23 cellular contexts compared by ENCODE assay signal in the genomic region with DNA sequence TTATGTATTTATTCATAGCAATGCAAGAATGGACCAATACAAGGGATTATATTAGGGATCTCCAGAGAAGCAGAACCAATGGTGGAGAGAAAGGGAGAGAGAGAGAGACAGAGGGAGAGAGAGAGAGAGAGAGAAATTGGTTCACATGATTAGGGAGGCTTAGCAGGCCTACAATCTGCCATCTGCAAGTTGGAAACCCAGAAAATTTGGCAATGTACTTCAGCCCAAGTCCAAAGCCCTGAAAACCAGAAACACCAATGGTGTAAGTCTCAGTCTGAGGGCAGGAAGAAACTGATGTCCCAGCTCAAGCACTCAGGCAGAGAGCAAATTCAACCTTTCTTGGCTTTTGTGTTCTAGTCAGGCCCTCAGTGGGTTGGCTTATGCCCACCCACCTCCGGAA. TPM values are rescaled to one million over a fixed set of nuclear protein-coding genes. Genes with fewer than 3 reads are reported as not detected.
"Had no signal": no experiment of that assay in that cellular context is flagged by ENCODE, and none has a peak within 500 bp of the region (broad histone marks: within the 10 kb centered on the region; RNA-seq: fewer than 3 reads in every experiment).

No MANE protein-coding gene starts in this region.

- H3K9me3 ChIP-seq: gastrocnemius medialis, lower lobe of right lung had no signal

- H3K4me1 Mint-ChIP-seq: immature natural killer cell, mesothelial cell of epicardium, naive B cell had no signal

- H3K27ac ChIP-seq: coronary artery, esophagus muscularis mucosa, gastrocnemius medialis, heart left ventricle, hepatocyte, left lung, lower lobe of right lung had no signal

- H3K4me1 ChIP-seq: esophagus muscularis mucosa, gastrocnemius medialis, heart left ventricle, left lung, lower lobe of right lung had no signal

- H3K27ac Mint-ChIP-seq: effector memory CD8-positive, alpha-beta T cell; immature natural killer cell; mesothelial cell of epicardium; naive B cell had no signal

- DNase-seq: dermis blood vessel endothelial cell; effector CD8-positive, alpha-beta T cell; effector memory CD8-positive, alpha-beta T cell; foreskin fibroblast; foreskin melanocyte; gastrocnemius medialis; heart left ventricle; hypothalamus; immature natural killer cell; left cardiac atrium; left lung; left ventricle myocardium superior; lower lobe of right lung; mesenchymal stem cell; mucosa of descending colon; naive B cell had no signal

- H3K27me3 ChIP-seq: esophagus muscularis mucosa, gastrocnemius medialis, hepatocyte had no signal

- H3K4me3 Mint-ChIP-seq: effector memory CD8-positive, alpha-beta T cell; immature natural killer cell; mesothelial cell of epicardium; naive B cell had no signal

- H3K4me3 ChIP-seq: coronary artery, esophagus muscularis mucosa, gastrocnemius medialis, heart left ventricle, hepatocyte, left lung, lower lobe of right lung, mucosa of descending colon had no signal

- H3K36me3 ChIP-seq: esophagus muscularis mucosa, gastrocnemius medialis, heart left ventricle, left lung, lower lobe of right lung had no signal

- ATAC-seq: effector memory CD8-positive, alpha-beta T cell; gastrocnemius medialis; heart left ventricle; left cardiac atrium; left lung; lower lobe of right lung; mucosa of descending colon had no signal

- H3K36me3 Mint-ChIP-seq: mesothelial cell of epicardium had no signal

RNA-seq across cellular contexts. Expression of gene CMKLR1, which starts 48.7 kb away (rescaled TPM):
- total RNA-seq: endothelial cell of umbilical vein, lung microvascular endothelial cell had no signal
- polyA plus RNA-seq: keratinocyte had no signal
